ENCODE assay signal across 8 cellular contexts in genomic region chr10:63421591-63421990, GRCh38. TPM values are rescaled to one million over a fixed set of nuclear protein-coding genes. Genes with fewer than 3 reads are reported as not detected.
DNase-seq lines count a peak whose midpoint lies in the region; ATAC-seq and TF ChIP-seq lines count a peak whose summit lies in the region.

No MANE protein-coding gene starts in this region.

- H3K4me3 Mint-ChIP-seq in activated T-helper 17 cell treated with anti-CD3 and anti-CD28 coated beads, Interleukin-2, amount 50 U/mL, for 72 hours = no peak overlapping the region
- no peak overlapping the region for H3K4me3 Mint-ChIP-seq in endothelial cell (ENCODE audit: unreplicated experiment)

- ATAC-seq in GM19463 (IDR thresholded peaks at IDR 0.05; ENCODE audit: unreplicated experiment) (peak; percentile 97), HG03442 (IDR thresholded peaks at IDR 0.05; ENCODE audit: unreplicated experiment) (peak; percentile 97)
- ATAC-seq in activated T-helper 17 cell treated with anti-CD3 and anti-CD28 coated beads, Interleukin-2, amount 50 U/mL, for 72 hours (replicated peaks) = peak; percentile 56

- TF ChIP-seq CTCF in endothelial cell (IDR thresholded peaks at IDR 0.05; ENCODE audit: unreplicated experiment) = no peak

- peaks cover 11% of the 10 kb centered on the region for H3K4me1 Mint-ChIP-seq in activated T-helper 17 cell treated with anti-CD3 and anti-CD28 coated beads, Interleukin-2, amount 50 U/mL, for 72 hours
- H3K4me1 Mint-ChIP-seq in endothelial cell (ENCODE audit: unreplicated experiment) = no peaks in the 10 kb centered on the region

- H3K27me3 Mint-ChIP-seq in activated T-helper 17 cell treated with anti-CD3 and anti-CD28 coated beads, Interleukin-2, amount 50 U/mL, for 72 hours = no peaks in the 10 kb centered on the region
- H3K27me3 Mint-ChIP-seq in endothelial cell (ENCODE audit: unreplicated experiment) = peaks cover 1% of the 10 kb centered on the region

- no peaks in the 10 kb centered on the region for H3K9me3 Mint-ChIP-seq in activated T-helper 17 cell treated with anti-CD3 and anti-CD28 coated beads, Interleukin-2, amount 50 U/mL, for 72 hours
- no peaks in the 10 kb centered on the region for H3K9me3 Mint-ChIP-seq in endothelial cell (ENCODE audit: unreplicated experiment)

- DNase-seq in GDM1 (lab: John Stamatoyannopoulos, UW) (peak; percentile 46), A172 (ENCODE audit: low spot score) (no peak), NCI-H146 treated with DMSO at 0.1 percent for 48 hours (lab: John Stamatoyannopoulos, UW; ENCODE audit: unreplicated experiment) (no peak), endothelial cell (ENCODE audit: low spot score) (no peak), DMS79 (lab: John Stamatoyannopoulos, UW) (no peak)

- H3K36me3 Mint-ChIP-seq in activated T-helper 17 cell treated with anti-CD3 and anti-CD28 coated beads, Interleukin-2, amount 50 U/mL, for 72 hours (ENCODE audit: low read depth) = no peaks in the 10 kb centered on the region
- no peaks in the 10 kb centered on the region for H3K36me3 Mint-ChIP-seq in endothelial cell (ENCODE audit: low read depth, unreplicated experiment)

- peak overlapping the region; percentile 87 for H3K27ac Mint-ChIP-seq in activated T-helper 17 cell treated with anti-CD3 and anti-CD28 coated beads, Interleukin-2, amount 50 U/mL, for 72 hours
- H3K27ac Mint-ChIP-seq in endothelial cell (ENCODE audit: unreplicated experiment) = no peak overlapping the region

RNA-seq across cellular contexts. Expression of gene JMJD1C, which starts 44.2 kb away (rescaled TPM):
- total RNA-seq in activated T-helper 17 cell treated with anti-CD3 and anti-CD28 coated beads, Interleukin-2, amount 50 U/mL, for 72 hours = 10 to 100 TPM; 68.7 to 74.5 TPM
- total RNA-seq in A172 (2014; rRNA removed; shearing (Covaris generic)) = 71.6 and 98.3 TPM in 2 replicates
- 83.7 TPM for total RNA-seq in endothelial cell (ENCODE audit: unreplicated experiment)
